In genomic region chr13:27830010-27830409, GRCh38 we compare ENCODE assay signal across 1 cellular context.
TF ChIP-seq lines count a peak whose summit lies in the region.

No MANE protein-coding gene starts in this region.

TF ChIP-seq in HepG2, 621 proteins besides CTCF, POLR2A, EP300 and RAD21 (continued from another document and continues in another):
- TF ChIP-seq, protein P1, sequence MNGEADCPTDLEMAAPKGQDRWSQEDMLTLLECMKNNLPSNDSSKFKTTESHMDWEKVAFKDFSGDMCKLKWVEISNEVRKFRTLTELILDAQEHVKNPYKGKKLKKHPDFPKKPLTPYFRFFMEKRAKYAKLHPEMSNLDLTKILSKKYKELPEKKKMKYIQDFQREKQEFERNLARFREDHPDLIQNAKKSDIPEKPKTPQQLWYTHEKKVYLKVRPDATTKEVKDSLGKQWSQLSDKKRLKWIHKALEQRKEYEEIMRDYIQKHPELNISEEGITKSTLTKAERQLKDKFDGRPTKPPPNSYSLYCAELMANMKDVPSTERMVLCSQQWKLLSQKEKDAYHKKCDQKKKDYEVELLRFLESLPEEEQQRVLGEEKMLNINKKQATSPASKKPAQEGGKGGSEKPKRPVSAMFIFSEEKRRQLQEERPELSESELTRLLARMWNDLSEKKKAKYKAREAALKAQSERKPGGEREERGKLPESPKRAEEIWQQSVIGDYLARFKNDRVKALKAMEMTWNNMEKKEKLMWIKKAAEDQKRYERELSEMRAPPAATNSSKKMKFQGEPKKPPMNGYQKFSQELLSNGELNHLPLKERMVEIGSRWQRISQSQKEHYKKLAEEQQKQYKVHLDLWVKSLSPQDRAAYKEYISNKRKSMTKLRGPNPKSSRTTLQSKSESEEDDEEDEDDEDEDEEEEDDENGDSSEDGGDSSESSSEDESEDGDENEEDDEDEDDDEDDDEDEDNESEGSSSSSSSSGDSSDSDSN (CRISPR knock-in tag; IDR thresholded peaks at IDR 0.05): peak; percentile 52; the same call in 1 of the 2 replicates
- TF ChIP-seq, protein P2, sequence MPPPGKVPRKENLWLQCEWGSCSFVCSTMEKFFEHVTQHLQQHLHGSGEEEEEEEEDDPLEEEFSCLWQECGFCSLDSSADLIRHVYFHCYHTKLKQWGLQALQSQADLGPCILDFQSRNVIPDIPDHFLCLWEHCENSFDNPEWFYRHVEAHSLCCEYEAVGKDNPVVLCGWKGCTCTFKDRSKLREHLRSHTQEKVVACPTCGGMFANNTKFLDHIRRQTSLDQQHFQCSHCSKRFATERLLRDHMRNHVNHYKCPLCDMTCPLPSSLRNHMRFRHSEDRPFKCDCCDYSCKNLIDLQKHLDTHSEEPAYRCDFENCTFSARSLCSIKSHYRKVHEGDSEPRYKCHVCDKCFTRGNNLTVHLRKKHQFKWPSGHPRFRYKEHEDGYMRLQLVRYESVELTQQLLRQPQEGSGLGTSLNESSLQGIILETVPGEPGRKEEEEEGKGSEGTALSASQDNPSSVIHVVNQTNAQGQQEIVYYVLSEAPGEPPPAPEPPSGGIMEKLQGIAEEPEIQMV (CRISPR knock-in tag; IDR thresholded peaks at IDR 0.05; ENCODE audit: low read depth): peak; percentile 97
- TF ChIP-seq SOX6 (IDR thresholded peaks at IDR 0.05) (no peak), SOX6 (CRISPR knock-in tag; IDR thresholded peaks at IDR 0.05) (peak; percentile 40; the same call in 1 of the 2 replicates), GFI1 (CRISPR knock-in tag; IDR thresholded peaks at IDR 0.05; ENCODE audit: borderline replicate concordance) (0 out of 2 replicates have a peak, but pooled peaks have one; percentile 33), BRCA1 (CRISPR knock-in tag; IDR thresholded peaks at IDR 0.05) (no peak), MTF2 (CRISPR knock-in tag; IDR thresholded peaks at IDR 0.05; ENCODE audit: borderline replicate concordance) (no peak), ZBTB7B (CRISPR knock-in tag; IDR thresholded peaks at IDR 0.05) (peak; percentile 39; the same call in 1 of the 2 replicates), KDM5B (CRISPR knock-in tag; IDR thresholded peaks at IDR 0.05; ENCODE audit: borderline replicate concordance) (peak; percentile 61; the same call in 1 of the 2 replicates), SMC3 (IDR thresholded peaks at IDR 0.05; ENCODE audit: low read length) (peak; percentile 49; the same call in 1 of the 2 replicates), XRCC5 (optimal IDR thresholded peaks at IDR 0.05; ENCODE audit: low read length) (peak; percentile 83), ZFP91 (CRISPR knock-in tag; IDR thresholded peaks at IDR 0.05; ENCODE audit: borderline replicate concordance) (peak; percentile 30; the same call in 1 of the 2 replicates), HDAC1 (CRISPR knock-in tag; IDR thresholded peaks at IDR 0.05) (0 out of 2 replicates have a peak, but pooled peaks have one; percentile 27), YY1 (IDR thresholded peaks at IDR 0.05; ENCODE audit: insufficient read depth, insufficient replicate concordance, low read depth, low read length) (peak; percentile 61), RBM39 (IDR thresholded peaks at IDR 0.05; ENCODE audit: low read depth, low read length, poor library complexity, severe bottlenecking) (peak; percentile 84), ARID5B (CRISPR knock-in tag; IDR thresholded peaks at IDR 0.05) (0 out of 2 replicates have a peak, but pooled peaks have one; percentile 37), ZFX (CRISPR knock-in tag; IDR thresholded peaks at IDR 0.05; ENCODE audit: low read depth) (peak; percentile 48; the same call in 1 of the 2 replicates), HNF4G (IDR thresholded peaks at IDR 0.05; ENCODE audit: borderline replicate concordance, low read depth, low read length) (peak; percentile 42; the same call in 1 of the 2 replicates), HNF4G (CRISPR knock-in tag; IDR thresholded peaks at IDR 0.05; ENCODE audit: borderline replicate concordance, low read depth) (0 out of 2 replicates have a peak, but pooled peaks have one; percentile 31), SALL1 (CRISPR knock-in tag; IDR thresholded peaks at IDR 0.05) (no peak; the same call in 1 of the 2 replicates), ZNF557 (CRISPR knock-in tag; IDR thresholded peaks at IDR 0.05) (no peak), HOXA5 (CRISPR knock-in tag; IDR thresholded peaks at IDR 0.05) (peak; percentile 61; the same call in 1 of the 2 replicates), STAG1 (CRISPR knock-in tag; IDR thresholded peaks at IDR 0.05) (peak; percentile 79), RARA (CRISPR knock-in tag; IDR thresholded peaks at IDR 0.05) (no peak), BHLHE40 (IDR thresholded peaks at IDR 0.05; ENCODE audit: low read length) (0 out of 2 replicates have a peak, but pooled peaks have one; percentile 21), SMAD1 (CRISPR knock-in tag; IDR thresholded peaks at IDR 0.05; ENCODE audit: borderline replicate concordance, low read depth) (peak; percentile 57; the same call in 1 of the 2 replicates), HNF1B (CRISPR knock-in tag; IDR thresholded peaks at IDR 0.05) (0 out of 2 replicates have a peak, but pooled peaks have one; percentile 41), HMGXB4 (CRISPR knock-in tag; IDR thresholded peaks at IDR 0.05; ENCODE audit: borderline replicate concordance in 1 of 2, low read depth in 1 of 2) (peak; percentile 41 to 64; a peak in 2 of 4 replicates), KDM2A (CRISPR knock-in tag; IDR thresholded peaks at IDR 0.05; ENCODE audit: borderline replicate concordance, low read depth) (peak; percentile 72; the same call in 1 of the 2 replicates), ZSCAN25 (CRISPR knock-in tag; IDR thresholded peaks at IDR 0.05) (0 out of 2 replicates have a peak, but pooled peaks have one; percentile 50), HNF4A (CRISPR knock-in tag; IDR thresholded peaks at IDR 0.05) (peak; percentile 46; the same call in 1 of the 2 replicates), THAP7 (CRISPR knock-in tag; IDR thresholded peaks at IDR 0.05) (no peak), HDAC2 (CRISPR knock-in tag; IDR thresholded peaks at IDR 0.05) (0 out of 2 replicates have a peak, but pooled peaks have one; percentile 16), TFAP4 (IDR thresholded peaks at IDR 0.05; ENCODE audit: borderline replicate concordance, low read depth) (peak; percentile 25; the same call in 1 of the 2 replicates)
- TF ChIP-seq, protein P3, sequence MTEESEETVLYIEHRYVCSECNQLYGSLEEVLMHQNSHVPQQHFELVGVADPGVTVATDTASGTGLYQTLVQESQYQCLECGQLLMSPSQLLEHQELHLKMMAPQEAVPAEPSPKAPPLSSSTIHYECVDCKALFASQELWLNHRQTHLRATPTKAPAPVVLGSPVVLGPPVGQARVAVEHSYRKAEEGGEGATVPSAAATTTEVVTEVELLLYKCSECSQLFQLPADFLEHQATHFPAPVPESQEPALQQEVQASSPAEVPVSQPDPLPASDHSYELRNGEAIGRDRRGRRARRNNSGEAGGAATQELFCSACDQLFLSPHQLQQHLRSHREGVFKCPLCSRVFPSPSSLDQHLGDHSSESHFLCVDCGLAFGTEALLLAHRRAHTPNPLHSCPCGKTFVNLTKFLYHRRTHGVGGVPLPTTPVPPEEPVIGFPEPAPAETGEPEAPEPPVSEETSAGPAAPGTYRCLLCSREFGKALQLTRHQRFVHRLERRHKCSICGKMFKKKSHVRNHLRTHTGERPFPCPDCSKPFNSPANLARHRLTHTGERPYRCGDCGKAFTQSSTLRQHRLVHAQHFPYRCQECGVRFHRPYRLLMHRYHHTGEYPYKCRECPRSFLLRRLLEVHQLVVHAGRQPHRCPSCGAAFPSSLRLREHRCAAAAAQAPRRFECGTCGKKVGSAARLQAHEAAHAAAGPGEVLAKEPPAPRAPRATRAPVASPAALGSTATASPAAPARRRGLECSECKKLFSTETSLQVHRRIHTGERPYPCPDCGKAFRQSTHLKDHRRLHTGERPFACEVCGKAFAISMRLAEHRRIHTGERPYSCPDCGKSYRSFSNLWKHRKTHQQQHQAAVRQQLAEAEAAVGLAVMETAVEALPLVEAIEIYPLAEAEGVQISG (CRISPR knock-in tag; IDR thresholded peaks at IDR 0.05): peak; percentile 60
- TF ChIP-seq, protein P4, sequence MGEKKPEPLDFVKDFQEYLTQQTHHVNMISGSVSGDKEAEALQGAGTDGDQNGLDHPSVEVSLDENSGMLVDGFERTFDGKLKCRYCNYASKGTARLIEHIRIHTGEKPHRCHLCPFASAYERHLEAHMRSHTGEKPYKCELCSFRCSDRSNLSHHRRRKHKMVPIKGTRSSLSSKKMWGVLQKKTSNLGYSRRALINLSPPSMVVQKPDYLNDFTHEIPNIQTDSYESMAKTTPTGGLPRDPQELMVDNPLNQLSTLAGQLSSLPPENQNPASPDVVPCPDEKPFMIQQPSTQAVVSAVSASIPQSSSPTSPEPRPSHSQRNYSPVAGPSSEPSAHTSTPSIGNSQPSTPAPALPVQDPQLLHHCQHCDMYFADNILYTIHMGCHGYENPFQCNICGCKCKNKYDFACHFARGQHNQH (CRISPR knock-in tag; IDR thresholded peaks at IDR 0.05): peak; percentile 29; the same call in 1 of the 2 replicates
